8 cellular contexts compared by ENCODE assay signal in genomic region chr7:157612664-157613561, GRCh38.
DNase-seq lines count a peak whose midpoint lies in the region; TF ChIP-seq lines count a peak whose summit lies in the region.

No MANE protein-coding gene starts in this region.

- in situ Hi-C loops in GM13977 (cut with MboI; ENCODE audit: low pct_unique_long_range_greater_than_20kb, low sequenced_read_pairs, unreplicated experiment): no loop called here

- H3K36me3 ChIP-seq in HUES6 (ENCODE audit: control insufficient read depth, insufficient read depth, low read length): no peaks in the 10 kb centered on the region
- H3K36me3 ChIP-seq in right atrium auricular region: no peaks in the 10 kb centered on the region

- H3K27ac Mint-ChIP-seq in activated T-cell treated with anti-CD3 and anti-CD28 coated beads, Interleukin-2, amount 50 U/mL, for 24 hours: peak overlapping the region; percentile 85
- no peak overlapping the region for H3K27ac Mint-ChIP-seq in endothelial cell (ENCODE audit: unreplicated experiment)

- no peak overlapping the region for H3K9ac ChIP-seq in HUES6 (ENCODE audit: low read length)

- DNase-seq in GM13977 (ENCODE audit: low spot score) (peak; percentile 47), right atrium auricular region (ENCODE audit: low spot score) (no peak), DMS79 (lab: John Stamatoyannopoulos, UW) (no peak), endothelial cell (ENCODE audit: low spot score) (no peak), NCI-H187 (lab: John Stamatoyannopoulos, UW) (no peak)
- peak; percentile 79 for DNase-seq in activated T-cell treated with anti-CD3 and anti-CD28 coated beads, Interleukin-2, amount 50 U/mL, for 24 hours
- peak; percentile 35 for DNase-seq in stimulated activated CD4-positive, alpha-beta T cell treated with anti-CD3 and anti-CD28 coated beads, Interleukin-2, amount 100 ng/mL, for 4 hours (ENCODE audit: low read depth)

- H3K36me3 Mint-ChIP-seq in activated T-cell treated with anti-CD3 and anti-CD28 coated beads, Interleukin-2, amount 50 U/mL, for 24 hours (ENCODE audit: low read depth): no peaks in the 10 kb centered on the region
- H3K36me3 Mint-ChIP-seq in endothelial cell (ENCODE audit: low read depth, unreplicated experiment): peaks cover 17% of the 10 kb centered on the region

- TF ChIP-seq CTCF in GM13977 (IDR thresholded peaks at IDR 0.05; ENCODE audit: extremely low read depth, insufficient read depth, missing control alignments) (no peak), right atrium auricular region (IDR thresholded peaks at IDR 0.05) (no peak), endothelial cell (IDR thresholded peaks at IDR 0.05; ENCODE audit: unreplicated experiment) (no peak)

- H3K27ac ChIP-seq in HUES6 (ENCODE audit: low read depth, low read length) (no peak overlapping the region), right atrium auricular region (no peak overlapping the region)

- H3K4me1 Mint-ChIP-seq in activated T-cell treated with anti-CD3 and anti-CD28 coated beads, Interleukin-2, amount 50 U/mL, for 24 hours (ENCODE audit: low read depth): peaks cover 12% of the 10 kb centered on the region
- H3K4me1 Mint-ChIP-seq in endothelial cell (ENCODE audit: unreplicated experiment): no peaks in the 10 kb centered on the region

- peaks cover 78% of the 10 kb centered on the region for H3K27me3 ChIP-seq in HUES6 (ENCODE audit: control insufficient read depth, insufficient read depth, low read length)
- H3K27me3 ChIP-seq in right atrium auricular region: no peaks in the 10 kb centered on the region

- H3K4me3 ChIP-seq in HUES6 (ENCODE audit: low read depth, low read length) (peak overlapping the region; percentile 11; the same call in 1 of the 2 replicates), right atrium auricular region (peak overlapping the region; percentile 24 to 56)

- H3K4me1 ChIP-seq in HUES6 (ENCODE audit: control insufficient read depth, insufficient read depth, low read length) (no peaks in the 10 kb centered on the region), right atrium auricular region (peaks cover 0 to 15% of the 10 kb centered on the region in 2 donors)

- H3K9me3 ChIP-seq in HUES6 (ENCODE audit: control insufficient read depth, insufficient read depth, low read depth, low read length): no peaks in the 10 kb centered on the region
- H3K9me3 ChIP-seq in right atrium auricular region: no peaks in the 10 kb centered on the region

- no peaks in the 10 kb centered on the region for H3K9me3 Mint-ChIP-seq in activated T-cell treated with anti-CD3 and anti-CD28 coated beads, Interleukin-2, amount 50 U/mL, for 24 hours
- peaks cover 47% of the 10 kb centered on the region for H3K9me3 Mint-ChIP-seq in endothelial cell (ENCODE audit: unreplicated experiment)

- no peaks in the 10 kb centered on the region for H3K27me3 Mint-ChIP-seq in activated T-cell treated with anti-CD3 and anti-CD28 coated beads, Interleukin-2, amount 50 U/mL, for 24 hours
- peaks cover 17% of the 10 kb centered on the region for H3K27me3 Mint-ChIP-seq in endothelial cell (ENCODE audit: unreplicated experiment)

- peak overlapping the region; percentile 76 for H3K4me3 Mint-ChIP-seq in activated T-cell treated with anti-CD3 and anti-CD28 coated beads, Interleukin-2, amount 50 U/mL, for 24 hours
- H3K4me3 Mint-ChIP-seq in endothelial cell (ENCODE audit: unreplicated experiment): no peak overlapping the region

Comparison
In these comparisons a context has a peak if more than half of its experiments do, and no peak if none do; other contexts are left out.
1. DNase-seq: peak in GM13977 (single experiment), activated T-cell treated with anti-CD3 and anti-CD28 coated beads, Interleukin-2, amount 50 U/mL, for 24 hours (single experiment) and stimulated activated CD4-positive, alpha-beta T cell treated with anti-CD3 and anti-CD28 coated beads, Interleukin-2, amount 100 ng/mL, for 4 hours (single experiment); none in right atrium auricular region (single experiment), DMS79 (single experiment), endothelial cell (single experiment) and NCI-H187 (0 of 2).